In genomic region chr19:40862333-40862732, GRCh38 we compare ENCODE assay signal across 19 cellular contexts. TPM values are rescaled to one million over a fixed set of nuclear protein-coding genes. Genes with fewer than 3 reads are reported as not detected.
DNase-seq lines count a peak whose midpoint lies in the region; ATAC-seq, FAIRE-seq and TF ChIP-seq lines count a peak whose summit lies in the region.
"Had no signal": no experiment of that assay in that cellular context is flagged by ENCODE, and none has a peak within 500 bp of the region (broad histone marks: within the 10 kb centered on the region; RNA-seq: fewer than 3 reads in every experiment).

No MANE protein-coding gene starts in this region.

- no peak overlapping the region for H3K9ac ChIP-seq in HepG2 (ENCODE audit: insufficient read depth, low read depth, low read length)
- H3K9ac ChIP-seq in PC-3 (ENCODE audit: low read length), result no peak overlapping the region
- H3K9ac ChIP-seq in kidney (ENCODE audit: low read length in 2 of 2), result no peak overlapping the region
- H3K9ac ChIP-seq: SK-N-SH had no signal

- peaks cover 9% of the 10 kb centered on the region for H3K27me3 Mint-ChIP-seq in CD4-positive, alpha-beta T cell

- TF ChIP-seq CTCF in HepG2 (CRISPR knock-in tag; IDR thresholded peaks at IDR 0.05) (no peak), right lobe of liver (IDR thresholded peaks at IDR 0.05) (peak in 1 of 4 donors; percentile 2), PC-3 (conservative IDR thresholded peaks at IDR 0.05; ENCODE audit: low read depth, low read length) (no peak), kidney (IDR thresholded peaks at IDR 0.05; ENCODE audit: borderline replicate concordance, extremely low read depth, insufficient read depth) (no peak)
- no peak for TF ChIP-seq CTCF in CD4-positive, alpha-beta T cell (IDR thresholded peaks at IDR 0.05)

- no peaks in the 10 kb centered on the region for H3K4me1 Mint-ChIP-seq in CD4-positive, alpha-beta T cell (ENCODE audit: low read depth)

- H3K79me2 ChIP-seq in HepG2 (ENCODE audit: insufficient read depth, low read length), result no peaks in the 10 kb centered on the region
- no peaks in the 10 kb centered on the region for H3K79me2 ChIP-seq in PC-3 (ENCODE audit: low read length)

- TF ChIP-seq POLR2A in HepG2 (IDR thresholded peaks at IDR 0.05; ENCODE audit: insufficient read depth in 1 of 2, low read depth in 2 of 2, low read length in 2 of 2) (no peak), right lobe of liver (IDR thresholded peaks at IDR 0.05) (no peak)

- no peaks in the 10 kb centered on the region for H3K9me2 ChIP-seq in PC-3 (replicated peaks; ENCODE audit: low read length)
- H3K9me2 ChIP-seq: SK-N-SH had no signal

- H3K27me3 ChIP-seq in HepG2 (ENCODE audit: control insufficient read depth in 1 of 2, insufficient read depth in 2 of 2, low read length in 2 of 2) (no peaks in the 10 kb centered on the region), right lobe of liver (no peaks in the 10 kb centered on the region), PC-3 (ENCODE audit: low read length) (no peaks in the 10 kb centered on the region)
- H3K27me3 ChIP-seq in CD4-positive, alpha-beta T cell (ENCODE audit: control insufficient read depth, insufficient read depth, low read length), result no peaks in the 10 kb centered on the region

- DNase-seq in HepG2 (ENCODE audit: low spot score), result peak; percentile 4
- DNase-seq in right lobe of liver, result no peak
- no peak for DNase-seq in PC-3
- DNase-seq in left kidney (ENCODE audit: low read depth, low spot score), result peak; percentile 12
- DNase-seq in NCI-H1436 treated with DMSO at 0.1 percent for 48 hours (lab: John Stamatoyannopoulos, UW), result no peak
- DNase-seq in CD4-positive, alpha-beta T cell, result no peak
- DNase-seq in medulla oblongata (ENCODE audit: extremely low spot score), result no peak
- no peak for DNase-seq in kidney
- DNase-seq: COR-L47, DMS153, H7, NCI-H1048, NCI-H146, NCI-H2081, NCI-H524 treated with DMSO at 0.1 percent for 48 hours, SHP77, SK-N-SH had no signal

- ATAC-seq in HepG2, result no peak
- no peak for ATAC-seq in right lobe of liver
- no peak for ATAC-seq in PC-3
- no peak for ATAC-seq in CD4-positive, alpha-beta T cell (ENCODE audit: poor library complexity)

- CTCF ChIA-PET in HepG2 (lab: Yijun Ruan, JAX; ENCODE audit: low intra/inter-chr PET ratio, low total read pairs), result no interaction called here
- CTCF ChIA-PET in PC-3 (lab: Charles Lee), result no interaction called here
- CTCF ChIA-PET in CD4-positive, alpha-beta T cell (lab: Charles Lee), result no interaction called here

- H3K36me3 Mint-ChIP-seq in CD4-positive, alpha-beta T cell (ENCODE audit: low read depth), result no peaks in the 10 kb centered on the region
- H3K36me3 Mint-ChIP-seq: CD14-positive monocyte had no signal

- BruUV-seq in HepG2 (replicated peaks; lab: Mats Ljungman, UMichigan), result no TSS peak
- no TSS peak for BruUV-seq in PC-3 (replicated peaks; lab: Mats Ljungman, UMichigan)

- H3K9me3 ChIP-seq in HepG2 (ENCODE audit: low read length), result no peaks in the 10 kb centered on the region
- no peaks in the 10 kb centered on the region for H3K9me3 ChIP-seq in right lobe of liver
- no peaks in the 10 kb centered on the region for H3K9me3 ChIP-seq in PC-3 (ENCODE audit: low read length)
- H3K9me3 ChIP-seq in CD4-positive, alpha-beta T cell (ENCODE audit: control insufficient read depth, low read length), result no peaks in the 10 kb centered on the region
- no peaks in the 10 kb centered on the region for H3K9me3 ChIP-seq in kidney (ENCODE audit: control insufficient read depth in 1 of 2, low read length in 2 of 2)
- H3K9me3 ChIP-seq: SK-N-SH had no signal

- no peak overlapping the region for H2AFZ ChIP-seq in HepG2 (ENCODE audit: low read length)
- H2AFZ ChIP-seq in PC-3 (ENCODE audit: low read length), result no peak overlapping the region

- intact Hi-C loops in HepG2 (cut with micrococcal nuclease; ENCODE audit: unreplicated experiment), result no loop called here
- intact Hi-C loops in right lobe of liver (cut with DNase I), result no loop called here
- intact Hi-C loops in PC-3 (cut with micrococcal nuclease), result no loop called here
- intact Hi-C loops in CD4-positive, alpha-beta T cell (cut with DNase I, micrococcal nuclease), result no loop called here
- intact Hi-C loops in kidney (cut with DNase I), result no loop called here

- TF ChIP-seq EP300 in HepG2 (IDR thresholded peaks at IDR 0.05; ENCODE audit: low read depth in 2 of 2, low read length in 2 of 2) (no peak), HepG2 (CRISPR knock-in tag; IDR thresholded peaks at IDR 0.05; ENCODE audit: borderline replicate concordance) (no peak)

- H3K27ac ChIP-seq in HepG2 (ENCODE audit: extremely low read length, insufficient read depth, low read length), result no peak overlapping the region
- H3K27ac ChIP-seq in right lobe of liver, result no peak overlapping the region
- peak overlapping the region; percentile 56 for H3K27ac ChIP-seq in PC-3 (ENCODE audit: low read length)
- no peak overlapping the region for H3K27ac ChIP-seq in CD4-positive, alpha-beta T cell (ENCODE audit: low read depth, low read length)
- no peak overlapping the region for H3K27ac ChIP-seq in kidney (ENCODE audit: low read depth in 2 of 2, low read length in 2 of 2)

- H3K27ac Mint-ChIP-seq in CD4-positive, alpha-beta T cell, result no peak overlapping the region
- H3K27ac Mint-ChIP-seq: CD14-positive monocyte had no signal

- no peaks in the 10 kb centered on the region for H3K36me3 ChIP-seq in HepG2 (replicated peaks in 1 of 2; ENCODE audit: control insufficient read depth in 1 of 2, insufficient read depth in 2 of 2, low read length in 2 of 2)
- H3K36me3 ChIP-seq in right lobe of liver, result no peaks in the 10 kb centered on the region
- no peaks in the 10 kb centered on the region for H3K36me3 ChIP-seq in PC-3 (ENCODE audit: low read depth, low read length)
- H3K36me3 ChIP-seq in kidney (ENCODE audit: control insufficient read depth in 1 of 2, insufficient read depth in 2 of 2, low read length in 2 of 2), result no peaks in the 10 kb centered on the region

- no peak overlapping the region for H3K4me3 ChIP-seq in HepG2 (replicated peaks in 1 of 3; ENCODE audit: insufficient read depth in 1 of 3, low read depth in 2 of 3, low read length in 3 of 3)
- no peak overlapping the region for H3K4me3 ChIP-seq in right lobe of liver
- H3K4me3 ChIP-seq in PC-3 (ENCODE audit: low read length), result no peak overlapping the region
- H3K4me3 ChIP-seq in kidney (ENCODE audit: low read length in 2 of 2), result no peak overlapping the region

- no peaks in the 10 kb centered on the region for H3K4me1 ChIP-seq in HepG2 (ENCODE audit: insufficient read depth, low read length)
- peaks cover 0 to 7% (median 3%) of the 10 kb centered on the region in 4 donors for H3K4me1 ChIP-seq in right lobe of liver
- peaks cover 7% of the 10 kb centered on the region for H3K4me1 ChIP-seq in PC-3 (ENCODE audit: insufficient read depth, low read length)
- no peaks in the 10 kb centered on the region for H3K4me1 ChIP-seq in kidney (ENCODE audit: control insufficient read depth in 1 of 2, insufficient read depth in 1 of 2, low read depth in 1 of 2, low read length in 2 of 2)

- no peaks in the 10 kb centered on the region for H4K20me1 ChIP-seq in HepG2 (ENCODE audit: insufficient read depth, low read length)
- no peaks in the 10 kb centered on the region for H4K20me1 ChIP-seq in PC-3 (ENCODE audit: low read length)

- FAIRE-seq in HepG2 (lab: Jason Lieb, UNC) (no peak), kidney (lab: Jason Lieb, UNC) (no peak)

- POLR2A ChIA-PET in HepG2 (lab: Yijun Ruan, JAX) (no interaction called here), PC-3 (lab: Charles Lee; ENCODE audit: unreplicated experiment) (interaction anchor here (0.6 kb wide), 1 partner anchor 171 kb away, joined by 3 read pairs; no protein-coding TSS in a partner anchor)
- POLR2A ChIA-PET in CD4-positive, alpha-beta T cell (lab: Charles Lee), result no interaction called here

- WGBS in HepG2 (ENCODE audit: low lambda C conversion rate), result 62% methylated on average over 3 of the region's 3 CpGs
- WGBS in right lobe of liver (ENCODE audit: insufficient coverage, low coverage, low lambda C conversion rate, missing lambda C conversion rate), result 87% methylated on average over 3 of the region's 3 CpGs

- no peaks in the 10 kb centered on the region for H3F3A ChIP-seq in PC-3 (ENCODE audit: low read length, unreplicated experiment)

- in situ Hi-C loops in HepG2 (cut with HindIII; ENCODE audit: extremely low pct_ligation_motif_present, low pct_unique_long_range_greater_than_20kb), result no loop called here

- H3K9me3 Mint-ChIP-seq in CD4-positive, alpha-beta T cell, result no peaks in the 10 kb centered on the region
- H3K9me3 Mint-ChIP-seq: CD14-positive monocyte had no signal

- H3K4me3 Mint-ChIP-seq in CD4-positive, alpha-beta T cell, result no peak overlapping the region
- H3K4me3 Mint-ChIP-seq: CD14-positive monocyte had no signal

- no peak for TF ChIP-seq RAD21 in HepG2 (CRISPR knock-in tag; IDR thresholded peaks at IDR 0.05)

- H3K4me2 ChIP-seq in HepG2 (ENCODE audit: low read depth, low read length), result no peak overlapping the region
- no peak overlapping the region for H3K4me2 ChIP-seq in PC-3 (ENCODE audit: low read length)
- H3K4me2 ChIP-seq: SK-N-SH had no signal

RNA-seq across cellular contexts. Expression of gene CYP2A6, which starts 12.1 kb away (rescaled TPM):
- total RNA-seq in HepG2 (2016; rRNA removed; fragmentation: Illumina TruSeq; extraction: Trizol), result not detected in 2 replicates
- total RNA-seq in HepG2 (2016; cell fraction: cytosol; rRNA removed; fragmentation: Illumina TruSeq; extraction: Trizol; ENCODE audit: low read depth), result not detected in 2 replicates
- total RNA-seq in HepG2 (2016; cell fraction: insoluble cytoplasmic fraction; rRNA removed; fragmentation: Illumina TruSeq; extraction: Trizol), result not detected in 2 replicates
- total RNA-seq in HepG2 (2016; cell fraction: membrane; rRNA removed; fragmentation: Illumina TruSeq; extraction: Trizol), result not detected in 2 replicates
- not detected in 2 replicates for total RNA-seq in HepG2 (2016; cell fraction: nucleus; rRNA removed; fragmentation: Illumina TruSeq; extraction: Trizol)
- not detected in 2 replicates for polyA plus RNA-seq in HepG2 (2011; rRNA removed)
- not detected in 2 replicates for polyA plus RNA-seq in HepG2 (2011; cell fraction: cytosol; rRNA removed)
- not detected in 2 replicates for polyA plus RNA-seq in HepG2 (2011; cell fraction: nucleus; rRNA removed)
- polyA plus RNA-seq in HepG2 (2012), result not detected in 2 replicates
- not detected in 2 replicates for polyA plus RNA-seq in HepG2 (2016; cell fraction: cytosol; fragmentation: Illumina TruSeq; extraction: Trizol; ENCODE audit: low read depth)
- not detected in 2 replicates for polyA plus RNA-seq in HepG2 (2016; cell fraction: insoluble cytoplasmic fraction; fragmentation: Illumina TruSeq; extraction: Trizol; ENCODE audit: low read depth)
- polyA plus RNA-seq in HepG2 (2016; cell fraction: membrane; fragmentation: Illumina TruSeq; extraction: Trizol; ENCODE audit: low read depth), result not detected in 2 replicates
- polyA plus RNA-seq in HepG2 (2016; cell fraction: nucleus; fragmentation: Illumina TruSeq; extraction: Trizol; ENCODE audit: insufficient read depth, low read depth), result not detected in 2 replicates
- polyA minus RNA-seq in HepG2 (2011; rRNA and poly(A)+ RNA removed; ENCODE audit: low replicate concordance), result 0.21 TPM in 1 of 2 replicates, not detected in the other
- not detected in 2 replicates for polyA minus RNA-seq in HepG2 (2011; cell fraction: cytosol; rRNA and poly(A)+ RNA removed)
- not detected in 2 replicates for polyA minus RNA-seq in HepG2 (2011; cell fraction: nucleus; rRNA and poly(A)+ RNA removed)
- total RNA-seq in right lobe of liver, result 1,000 to 10,000 TPM in 3 of 6 experiments, 100 to 1,000 TPM in 1, 10 to 100 TPM in 2; 73.6 to 3,618 (median 1,239) TPM
- not detected in 2 replicates for total RNA-seq in PC-3 (2014; rRNA removed)
- not detected for total RNA-seq in CD4-positive, alpha-beta T cell
- not detected for total RNA-seq in kidney
- polyA plus RNA-seq in kidney (ENCODE audit: insufficient read depth, low read depth, low replicate concordance), result not detected
- total RNA-seq: A172, H7 had no signal
- polyA plus RNA-seq: CD14-positive monocyte, SK-N-SH had no signal

RNA-seq across cellular contexts. Expression of gene CYP2A7, which starts 19.7 kb away (rescaled TPM):
- total RNA-seq in HepG2 (2016; rRNA removed; fragmentation: Illumina TruSeq; extraction: Trizol) (not detected in 2 replicates), right lobe of liver (1,000 to 10,000 TPM in 1 of 6 experiments, 100 to 1,000 TPM in 2, 10 to 100 TPM in 1, 1 to 10 TPM in 2; 2.5 to 2,068 (median 134) TPM), PC-3 (2014; rRNA removed) (not detected in 2 replicates), kidney (not detected)
- not detected in 2 replicates for total RNA-seq in HepG2 (2016; cell fraction: cytosol; rRNA removed; fragmentation: Illumina TruSeq; extraction: Trizol; ENCODE audit: low read depth)
- total RNA-seq in HepG2 (2016; cell fraction: insoluble cytoplasmic fraction; rRNA removed; fragmentation: Illumina TruSeq; extraction: Trizol), result not detected in 2 replicates
- total RNA-seq in HepG2 (2016; cell fraction: membrane; rRNA removed; fragmentation: Illumina TruSeq; extraction: Trizol), result not detected in 2 replicates
- total RNA-seq in HepG2 (2016; cell fraction: nucleus; rRNA removed; fragmentation: Illumina TruSeq; extraction: Trizol), result not detected in 2 replicates
- polyA plus RNA-seq in HepG2 (2011; rRNA removed) (not detected in 2 replicates), kidney (ENCODE audit: insufficient read depth, low read depth, low replicate concordance) (not detected)
- not detected in 2 replicates for polyA plus RNA-seq in HepG2 (2011; cell fraction: cytosol; rRNA removed)
- polyA plus RNA-seq in HepG2 (2011; cell fraction: nucleus; rRNA removed), result not detected in 2 replicates
- polyA plus RNA-seq in HepG2 (2012), result not detected in 2 replicates
- not detected in 2 replicates for polyA plus RNA-seq in HepG2 (2016; cell fraction: cytosol; fragmentation: Illumina TruSeq; extraction: Trizol; ENCODE audit: low read depth)
- not detected in 2 replicates for polyA plus RNA-seq in HepG2 (2016; cell fraction: insoluble cytoplasmic fraction; fragmentation: Illumina TruSeq; extraction: Trizol; ENCODE audit: low read depth)
- not detected in 2 replicates for polyA plus RNA-seq in HepG2 (2016; cell fraction: membrane; fragmentation: Illumina TruSeq; extraction: Trizol; ENCODE audit: low read depth)
- not detected in 2 replicates for polyA plus RNA-seq in HepG2 (2016; cell fraction: nucleus; fragmentation: Illumina TruSeq; extraction: Trizol; ENCODE audit: insufficient read depth, low read depth)
- polyA minus RNA-seq in HepG2 (2011; rRNA and poly(A)+ RNA removed; ENCODE audit: low replicate concordance), result not detected in 2 replicates
- not detected in 2 replicates for polyA minus RNA-seq in HepG2 (2011; cell fraction: cytosol; rRNA and poly(A)+ RNA removed)
- not detected in 2 replicates for polyA minus RNA-seq in HepG2 (2011; cell fraction: nucleus; rRNA and poly(A)+ RNA removed)
- not detected for total RNA-seq in CD4-positive, alpha-beta T cell
- total RNA-seq: A172, H7 had no signal
- polyA plus RNA-seq: CD14-positive monocyte, SK-N-SH had no signal

Comparison
In these comparisons a context has a peak if more than half of its experiments do, and no peak if none do; other contexts are left out.
1. DNase-seq: peak in HepG2 (single experiment) and left kidney (single experiment); none in right lobe of liver (0 of 3), PC-3 (single experiment), NCI-H1436 treated with DMSO at 0.1 percent for 48 hours (single experiment), CD4-positive, alpha-beta T cell (0 of 10), medulla oblongata (single experiment) and kidney (single experiment).
2. RNA of gene CYP2A6, which starts 12.1 kb away (total RNA-seq): 73.6 to 3,618 TPM in right lobe of liver; not detected in CD4-positive, alpha-beta T cell, not detected in HepG2, not detected in PC-3 and not detected in kidney (single experiment); every median in the first group is over 10 times any median in the second.